In the genomic region with DNA sequence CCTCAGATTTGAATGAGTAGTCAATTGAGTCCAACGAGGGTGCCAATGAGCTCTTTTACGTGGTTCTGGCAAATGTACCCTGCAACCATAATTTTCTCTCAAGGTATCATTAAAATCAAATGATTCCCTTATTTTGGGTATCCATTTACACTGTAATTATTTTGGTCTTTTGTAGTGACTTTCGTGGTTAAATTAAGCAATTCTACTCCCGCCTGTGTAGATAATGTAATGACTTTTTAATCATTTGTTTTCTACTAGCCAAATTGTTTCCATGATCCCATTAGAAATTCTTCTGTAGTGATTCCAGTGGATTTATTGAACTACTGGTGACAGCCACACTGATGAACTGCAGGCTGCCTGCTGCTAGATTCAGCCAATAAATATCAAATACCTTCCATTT, we compare ENCODE assay signal across 1 cellular context.
TF ChIP-seq lines count a peak whose summit lies in the region.

No MANE protein-coding gene starts in this region.

TF ChIP-seq in GM23338, 12 proteins besides CTCF, POLR2A, EP300 and RAD21 (continued from another document):
- TF ChIP-seq, protein P1, sequence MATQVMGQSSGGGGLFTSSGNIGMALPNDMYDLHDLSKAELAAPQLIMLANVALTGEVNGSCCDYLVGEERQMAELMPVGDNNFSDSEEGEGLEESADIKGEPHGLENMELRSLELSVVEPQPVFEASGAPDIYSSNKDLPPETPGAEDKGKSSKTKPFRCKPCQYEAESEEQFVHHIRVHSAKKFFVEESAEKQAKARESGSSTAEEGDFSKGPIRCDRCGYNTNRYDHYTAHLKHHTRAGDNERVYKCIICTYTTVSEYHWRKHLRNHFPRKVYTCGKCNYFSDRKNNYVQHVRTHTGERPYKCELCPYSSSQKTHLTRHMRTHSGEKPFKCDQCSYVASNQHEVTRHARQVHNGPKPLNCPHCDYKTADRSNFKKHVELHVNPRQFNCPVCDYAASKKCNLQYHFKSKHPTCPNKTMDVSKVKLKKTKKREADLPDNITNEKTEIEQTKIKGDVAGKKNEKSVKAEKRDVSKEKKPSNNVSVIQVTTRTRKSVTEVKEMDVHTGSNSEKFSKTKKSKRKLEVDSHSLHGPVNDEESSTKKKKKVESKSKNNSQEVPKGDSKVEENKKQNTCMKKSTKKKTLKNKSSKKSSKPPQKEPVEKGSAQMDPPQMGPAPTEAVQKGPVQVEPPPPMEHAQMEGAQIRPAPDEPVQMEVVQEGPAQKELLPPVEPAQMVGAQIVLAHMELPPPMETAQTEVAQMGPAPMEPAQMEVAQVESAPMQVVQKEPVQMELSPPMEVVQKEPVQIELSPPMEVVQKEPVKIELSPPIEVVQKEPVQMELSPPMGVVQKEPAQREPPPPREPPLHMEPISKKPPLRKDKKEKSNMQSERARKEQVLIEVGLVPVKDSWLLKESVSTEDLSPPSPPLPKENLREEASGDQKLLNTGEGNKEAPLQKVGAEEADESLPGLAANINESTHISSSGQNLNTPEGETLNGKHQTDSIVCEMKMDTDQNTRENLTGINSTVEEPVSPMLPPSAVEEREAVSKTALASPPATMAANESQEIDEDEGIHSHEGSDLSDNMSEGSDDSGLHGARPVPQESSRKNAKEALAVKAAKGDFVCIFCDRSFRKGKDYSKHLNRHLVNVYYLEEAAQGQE (IDR thresholded peaks at IDR 0.05; ENCODE audit: unreplicated experiment): no peak
- TF ChIP-seq JUNB (IDR thresholded peaks at IDR 0.05; ENCODE audit: unreplicated experiment) (no peak), NANOG (IDR thresholded peaks at IDR 0.05; ENCODE audit: borderline replicate concordance) (no peak), ZNF331 (CRISPR knock-in tag; IDR thresholded peaks at IDR 0.05; ENCODE audit: low read depth) (no peak)
- TF ChIP-seq, protein P2, sequence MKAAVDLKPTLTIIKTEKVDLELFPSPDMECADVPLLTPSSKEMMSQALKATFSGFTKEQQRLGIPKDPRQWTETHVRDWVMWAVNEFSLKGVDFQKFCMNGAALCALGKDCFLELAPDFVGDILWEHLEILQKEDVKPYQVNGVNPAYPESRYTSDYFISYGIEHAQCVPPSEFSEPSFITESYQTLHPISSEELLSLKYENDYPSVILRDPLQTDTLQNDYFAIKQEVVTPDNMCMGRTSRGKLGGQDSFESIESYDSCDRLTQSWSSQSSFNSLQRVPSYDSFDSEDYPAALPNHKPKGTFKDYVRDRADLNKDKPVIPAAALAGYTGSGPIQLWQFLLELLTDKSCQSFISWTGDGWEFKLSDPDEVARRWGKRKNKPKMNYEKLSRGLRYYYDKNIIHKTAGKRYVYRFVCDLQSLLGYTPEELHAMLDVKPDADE (IDR thresholded peaks at IDR 0.05): no peak
